18 cellular contexts compared by ENCODE assay signal in genomic region chr1:91770675-91771074, GRCh38.
DNase-seq lines count a peak whose midpoint lies in the region; ATAC-seq, FAIRE-seq and TF ChIP-seq lines count a peak whose summit lies in the region.
"Had no signal": no experiment of that assay in that cellular context is flagged by ENCODE, and none has a peak within 500 bp of the region (broad histone marks: within the 10 kb centered on the region; RNA-seq: fewer than 3 reads in every experiment).

No MANE protein-coding gene starts in this region.

- H3K27ac Mint-ChIP-seq in natural killer cell (peak overlapping the region; percentile 88 to 89), neural progenitor cell (no peak overlapping the region)
- H3K27ac Mint-ChIP-seq in natural killer cell treated with Interleukin-12 subunit alpha and Interleukin-12 subunit beta and Interleukin-15 and Interleukin-18, amount 100 ng/mL, for 72 hours: peak overlapping the region in 1 of 2 donors; percentile 29
- H3K27ac Mint-ChIP-seq: H9 had no signal

- intact Hi-C loops in natural killer cell (cut with micrococcal nuclease) (no loop called here), HepG2 (cut with micrococcal nuclease; ENCODE audit: unreplicated experiment) (no loop called here), esophagus squamous epithelium (cut with DNase I) (no loop called here)

- TF ChIP-seq EP300 in HepG2 (IDR thresholded peaks at IDR 0.05; ENCODE audit: low read depth in 2 of 2, low read length in 2 of 2) (no peak), HepG2 (CRISPR knock-in tag; IDR thresholded peaks at IDR 0.05; ENCODE audit: borderline replicate concordance) (no peak)

- 100% methylated on average over 1 of the region's 1 CpG for WGBS in HepG2 (ENCODE audit: low lambda C conversion rate)
- 100% methylated on average over 1 of the region's 1 CpG for WGBS in esophagus squamous epithelium, 2 donors

- peaks cover 53% of the 10 kb centered on the region for H3K4me1 ChIP-seq in HepG2 (ENCODE audit: insufficient read depth, low read length)
- peaks cover 22% of the 10 kb centered on the region for H3K4me1 ChIP-seq in neural progenitor cell
- H3K4me1 ChIP-seq in esophagus squamous epithelium: peaks cover 0 to 51% (median 0%) of the 10 kb centered on the region in 3 donors
- H3K4me1 ChIP-seq: Caco-2 had no signal

- CTCF ChIA-PET in HepG2 (lab: Yijun Ruan, JAX; ENCODE audit: low intra/inter-chr PET ratio, low total read pairs): no interaction called here

- H3K36me3 ChIP-seq in HepG2 (replicated peaks in 1 of 2; ENCODE audit: control insufficient read depth in 1 of 2, insufficient read depth in 2 of 2, low read length in 2 of 2) (peaks cover 7 to 53% of the 10 kb centered on the region in 2 experiments; a peak in 4 of 5 replicates), neural progenitor cell (no peaks in the 10 kb centered on the region), esophagus squamous epithelium (no peaks in the 10 kb centered on the region)
- H3K36me3 ChIP-seq: BLaER1 had no signal

- FAIRE-seq in HepG2 (lab: Jason Lieb, UNC) (no peak), RCC 7860 (lab: Jason Lieb, UNC) (no peak)
- FAIRE-seq: GM12892 had no signal

- TF ChIP-seq RAD21 in HepG2 (CRISPR knock-in tag; IDR thresholded peaks at IDR 0.05): no peak

- H3K4me3 Mint-ChIP-seq in natural killer cell (no peak overlapping the region), neural progenitor cell (no peak overlapping the region)
- H3K4me3 Mint-ChIP-seq in natural killer cell treated with Interleukin-12 subunit alpha and Interleukin-12 subunit beta and Interleukin-15 and Interleukin-18, amount 100 ng/mL, for 72 hours: no peak overlapping the region
- H3K4me3 Mint-ChIP-seq: CD8-positive, alpha-beta memory T cell; H9 had no signal

- H3K36me3 Mint-ChIP-seq in natural killer cell (peaks cover 8% of the 10 kb centered on the region), neural progenitor cell (peaks cover 5% of the 10 kb centered on the region)
- peaks cover 17% of the 10 kb centered on the region for H3K36me3 Mint-ChIP-seq in natural killer cell treated with Interleukin-12 subunit alpha and Interleukin-12 subunit beta and Interleukin-15 and Interleukin-18, amount 100 ng/mL, for 72 hours

- H3K9me3 ChIP-seq in HepG2 (ENCODE audit: low read length) (no peaks in the 10 kb centered on the region), neural progenitor cell (ENCODE audit: low read depth) (no peaks in the 10 kb centered on the region), esophagus squamous epithelium (no peaks in the 10 kb centered on the region)
- H3K9me3 ChIP-seq: BLaER1, Caco-2 had no signal

- no peak overlapping the region for H3K4me3 ChIP-seq in HepG2 (replicated peaks in 1 of 3; ENCODE audit: insufficient read depth in 1 of 3, low read depth in 2 of 3, low read length in 3 of 3)
- H3K4me3 ChIP-seq in neural progenitor cell: no peak overlapping the region
- no peak overlapping the region for H3K4me3 ChIP-seq in esophagus squamous epithelium
- H3K4me3 ChIP-seq: BLaER1 had no signal

- H4K20me1 ChIP-seq in HepG2 (ENCODE audit: insufficient read depth, low read length) (peaks cover 4% of the 10 kb centered on the region; the same call in 1 of the 2 replicates), neural progenitor cell (ENCODE audit: low read depth) (no peaks in the 10 kb centered on the region)
- H4K20me1 ChIP-seq: BLaER1 had no signal

- H3K9me3 Mint-ChIP-seq in natural killer cell: no peaks in the 10 kb centered on the region
- H3K9me3 Mint-ChIP-seq in natural killer cell treated with Interleukin-12 subunit alpha and Interleukin-12 subunit beta and Interleukin-15 and Interleukin-18, amount 100 ng/mL, for 72 hours: peaks cover 3% of the 10 kb centered on the region
- no peaks in the 10 kb centered on the region for H3K9me3 Mint-ChIP-seq in neural progenitor cell
- H3K9me3 Mint-ChIP-seq: CD8-positive, alpha-beta memory T cell; H9 had no signal

- H3K4me2 ChIP-seq in HepG2 (ENCODE audit: low read depth, low read length): no peak overlapping the region
- peak overlapping the region; percentile 5 for H3K4me2 ChIP-seq in neural progenitor cell

- in situ Hi-C loops in HepG2 (cut with HindIII; ENCODE audit: extremely low pct_ligation_motif_present, low pct_unique_long_range_greater_than_20kb): no loop called here

- ATAC-seq in natural killer cell (no peak), HepG2 (no peak)
- no peak for ATAC-seq in natural killer cell treated with Interleukin-12 subunit alpha and Interleukin-12 subunit beta and Interleukin-15 and Interleukin-18, amount 100 ng/mL, for 72 hours

- POLR2A ChIA-PET in HepG2 (lab: Yijun Ruan, JAX): no interaction called here

- DNase-seq in natural killer cell (no peak), HepG2 (ENCODE audit: low spot score) (no peak), neural progenitor cell (ENCODE audit: low spot score) (no peak), esophagus squamous epithelium (lab: John Stamatoyannopoulos, UW) (no peak), NCI-H128 (lab: John Stamatoyannopoulos, UW; ENCODE audit: unreplicated experiment) (no peak), RCC 7860 (ENCODE audit: low spot score) (no peak)
- DNase-seq in natural killer cell treated with Interleukin-12 subunit alpha and Interleukin-12 subunit beta and Interleukin-15 and Interleukin-18, amount 100 ng/mL, for 72 hours (ENCODE audit: low spot score): no peak
- no peak for DNase-seq in activated CD4-positive, alpha-beta T cell treated with anti-CD3 and anti-CD28 coated beads for 4 hours
- DNase-seq: 8988T; AML-193; Caco-2; CD8-positive, alpha-beta memory T cell; DND-41; GDM1; GOT3; H9 had no signal

- H3K27me3 Mint-ChIP-seq in natural killer cell (ENCODE audit: low read depth in 2 of 2): no peaks in the 10 kb centered on the region
- no peaks in the 10 kb centered on the region for H3K27me3 Mint-ChIP-seq in natural killer cell treated with Interleukin-12 subunit alpha and Interleukin-12 subunit beta and Interleukin-15 and Interleukin-18, amount 100 ng/mL, for 72 hours
- peaks cover 4% of the 10 kb centered on the region for H3K27me3 Mint-ChIP-seq in neural progenitor cell (ENCODE audit: insufficient read depth, low read depth)
- H3K27me3 Mint-ChIP-seq: CD8-positive, alpha-beta memory T cell had no signal

- no peaks in the 10 kb centered on the region for H3F3A ChIP-seq in neural progenitor cell (ENCODE audit: low read depth)

- H3K4me1 Mint-ChIP-seq in natural killer cell (peaks cover 69 to 79% of the 10 kb centered on the region in 2 donors), neural progenitor cell (peaks cover 25% of the 10 kb centered on the region)
- H3K4me1 Mint-ChIP-seq in natural killer cell treated with Interleukin-12 subunit alpha and Interleukin-12 subunit beta and Interleukin-15 and Interleukin-18, amount 100 ng/mL, for 72 hours (ENCODE audit: low read depth in 2 of 2): peaks cover 47 to 56% of the 10 kb centered on the region in 2 donors

- H2AFZ ChIP-seq in HepG2 (ENCODE audit: low read length): no peak overlapping the region
- no peak overlapping the region for H2AFZ ChIP-seq in neural progenitor cell (replicated peaks)

- H3K27ac ChIP-seq in HepG2 (ENCODE audit: extremely low read length, insufficient read depth, low read length) (no peak overlapping the region), neural progenitor cell (no peak overlapping the region), esophagus squamous epithelium (peak overlapping the region in 2 of 4 donors; percentile 52 to 69)
- H3K27ac ChIP-seq: BLaER1 had no signal

- no peak for TF ChIP-seq POLR2A in HepG2 (IDR thresholded peaks at IDR 0.05; ENCODE audit: insufficient read depth in 1 of 2, low read depth in 2 of 2, low read length in 2 of 2)
- no peak for TF ChIP-seq POLR2A in esophagus squamous epithelium (IDR thresholded peaks at IDR 0.05)

- no peak overlapping the region for H3K9ac ChIP-seq in HepG2 (ENCODE audit: insufficient read depth, low read depth, low read length)
- no peak overlapping the region for H3K9ac ChIP-seq in neural progenitor cell
- H3K9ac ChIP-seq: BLaER1 had no signal

- H3K27me3 ChIP-seq in HepG2 (ENCODE audit: control insufficient read depth in 1 of 2, insufficient read depth in 2 of 2, low read length in 2 of 2): no peaks in the 10 kb centered on the region
- no peaks in the 10 kb centered on the region for H3K27me3 ChIP-seq in neural progenitor cell
- no peaks in the 10 kb centered on the region for H3K27me3 ChIP-seq in esophagus squamous epithelium
- H3K27me3 ChIP-seq: BLaER1 had no signal

- H3K79me2 ChIP-seq in HepG2 (ENCODE audit: insufficient read depth, low read length) (peaks cover 40% of the 10 kb centered on the region), neural progenitor cell (ENCODE audit: low read depth) (no peaks in the 10 kb centered on the region)

- BruUV-seq in HepG2 (replicated peaks; lab: Mats Ljungman, UMichigan): no TSS peak

- no peak for TF ChIP-seq CTCF in natural killer cell (IDR thresholded peaks at IDR 0.05)
- no peak for TF ChIP-seq CTCF in HepG2 (CRISPR knock-in tag; IDR thresholded peaks at IDR 0.05)
- TF ChIP-seq CTCF in neural progenitor cell (IDR thresholded peaks at IDR 0.05): no peak
- TF ChIP-seq CTCF in esophagus squamous epithelium (IDR thresholded peaks at IDR 0.05): no peak

TF ChIP-seq in HepG2, 621 proteins besides CTCF, POLR2A, EP300 and RAD21:
- TF ChIP-seq NAIF1 (CRISPR knock-in tag; IDR thresholded peaks at IDR 0.05; ENCODE audit: borderline replicate concordance) (no peak), RBM22 (optimal IDR thresholded peaks at IDR 0.05; ENCODE audit: low read length) (peak; percentile 94)
